In the genomic region with DNA sequence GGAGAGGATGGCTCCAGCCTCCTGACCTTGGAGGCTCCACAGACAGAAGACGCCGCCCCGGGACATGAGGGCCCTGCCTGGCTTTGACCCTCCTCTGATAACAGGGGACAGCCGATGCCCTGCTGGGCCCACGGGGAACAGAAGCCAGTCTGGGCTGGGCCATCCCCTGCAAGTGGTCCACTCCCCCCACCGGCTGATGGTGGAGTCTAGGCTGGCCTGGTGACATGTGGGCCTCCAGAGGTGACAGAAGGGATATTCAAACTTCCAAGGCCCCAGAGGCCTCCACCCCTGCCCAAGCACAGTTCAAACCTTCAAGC, we compare ENCODE assay signal across 1 cellular context.
TF ChIP-seq lines count a peak whose summit lies in the region.

No MANE protein-coding gene starts in this region.

TF ChIP-seq in HepG2, 621 proteins besides CTCF, POLR2A, EP300 and RAD21 (continued from another document):
- TF ChIP-seq, protein P1, sequence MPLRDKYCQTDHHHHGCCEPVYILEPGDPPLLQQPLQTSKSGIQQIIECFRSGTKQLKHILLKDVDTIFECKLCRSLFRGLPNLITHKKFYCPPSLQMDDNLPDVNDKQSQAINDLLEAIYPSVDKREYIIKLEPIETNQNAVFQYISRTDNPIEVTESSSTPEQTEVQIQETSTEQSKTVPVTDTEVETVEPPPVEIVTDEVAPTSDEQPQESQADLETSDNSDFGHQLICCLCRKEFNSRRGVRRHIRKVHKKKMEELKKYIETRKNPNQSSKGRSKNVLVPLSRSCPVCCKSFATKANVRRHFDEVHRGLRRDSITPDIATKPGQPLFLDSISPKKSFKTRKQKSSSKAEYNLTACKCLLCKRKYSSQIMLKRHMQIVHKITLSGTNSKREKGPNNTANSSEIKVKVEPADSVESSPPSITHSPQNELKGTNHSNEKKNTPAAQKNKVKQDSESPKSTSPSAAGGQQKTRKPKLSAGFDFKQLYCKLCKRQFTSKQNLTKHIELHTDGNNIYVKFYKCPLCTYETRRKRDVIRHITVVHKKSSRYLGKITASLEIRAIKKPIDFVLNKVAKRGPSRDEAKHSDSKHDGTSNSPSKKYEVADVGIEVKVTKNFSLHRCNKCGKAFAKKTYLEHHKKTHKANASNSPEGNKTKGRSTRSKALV (CRISPR knock-in tag; IDR thresholded peaks at IDR 0.05) = no peak
- TF ChIP-seq, protein P2, sequence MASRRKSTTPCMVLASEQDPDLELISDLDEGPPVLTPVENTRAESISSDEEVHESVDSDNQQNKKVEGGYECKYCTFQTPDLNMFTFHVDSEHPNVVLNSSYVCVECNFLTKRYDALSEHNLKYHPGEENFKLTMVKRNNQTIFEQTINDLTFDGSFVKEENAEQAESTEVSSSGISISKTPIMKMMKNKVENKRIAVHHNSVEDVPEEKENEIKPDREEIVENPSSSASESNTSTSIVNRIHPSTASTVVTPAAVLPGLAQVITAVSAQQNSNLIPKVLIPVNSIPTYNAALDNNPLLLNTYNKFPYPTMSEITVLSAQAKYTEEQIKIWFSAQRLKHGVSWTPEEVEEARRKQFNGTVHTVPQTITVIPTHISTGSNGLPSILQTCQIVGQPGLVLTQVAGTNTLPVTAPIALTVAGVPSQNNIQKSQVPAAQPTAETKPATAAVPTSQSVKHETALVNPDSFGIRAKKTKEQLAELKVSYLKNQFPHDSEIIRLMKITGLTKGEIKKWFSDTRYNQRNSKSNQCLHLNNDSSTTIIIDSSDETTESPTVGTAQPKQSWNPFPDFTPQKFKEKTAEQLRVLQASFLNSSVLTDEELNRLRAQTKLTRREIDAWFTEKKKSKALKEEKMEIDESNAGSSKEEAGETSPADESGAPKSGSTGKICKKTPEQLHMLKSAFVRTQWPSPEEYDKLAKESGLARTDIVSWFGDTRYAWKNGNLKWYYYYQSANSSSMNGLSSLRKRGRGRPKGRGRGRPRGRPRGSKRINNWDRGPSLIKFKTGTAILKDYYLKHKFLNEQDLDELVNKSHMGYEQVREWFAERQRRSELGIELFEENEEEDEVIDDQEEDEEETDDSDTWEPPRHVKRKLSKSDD (CRISPR knock-in tag; IDR thresholded peaks at IDR 0.05; ENCODE audit: low read depth) = no peak
